Comparison of ENCODE assay signal across 8 cellular contexts in the genomic region with DNA sequence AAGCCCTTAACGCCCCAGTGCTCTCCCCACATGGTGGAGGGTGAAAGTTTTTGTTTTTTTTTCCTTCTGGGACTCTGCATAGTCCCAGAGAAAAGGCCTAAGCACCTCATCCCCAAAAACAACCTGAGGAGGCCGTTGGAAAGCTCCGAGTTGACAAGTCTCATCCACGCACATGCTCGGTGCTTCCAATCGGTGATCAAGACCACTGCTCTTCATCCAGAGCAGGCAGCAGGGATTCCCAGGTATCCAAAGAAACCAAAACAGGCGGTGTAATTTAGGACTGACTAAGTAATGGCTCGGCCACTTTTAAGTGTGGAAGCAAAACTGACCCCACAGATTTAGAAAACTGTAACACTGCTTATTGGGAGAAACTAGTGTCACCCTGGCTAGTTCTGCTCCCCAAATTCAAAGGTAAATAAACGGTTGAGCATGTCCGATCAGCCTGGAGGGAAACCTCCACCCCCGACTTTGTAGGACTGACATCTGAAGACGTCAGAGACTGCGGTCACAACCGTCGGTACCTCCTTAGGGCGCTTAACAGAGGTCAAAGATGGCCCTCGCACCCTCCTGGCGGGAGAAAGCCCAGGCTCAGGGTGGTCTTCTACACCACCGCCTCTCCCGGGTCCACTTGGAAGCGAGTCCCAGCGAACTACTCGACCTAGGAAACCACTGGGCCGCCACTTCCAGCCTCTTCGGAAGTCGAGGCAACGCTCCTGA. TPM values are rescaled to one million over a fixed set of nuclear protein-coding genes. Genes with fewer than 3 reads are reported as not detected.
DNase-seq lines count a peak whose midpoint lies in the region; ATAC-seq and TF ChIP-seq lines count a peak whose summit lies in the region.

No MANE protein-coding gene starts in this region.

- peak; percentile 24 for ATAC-seq in GM19351 (IDR thresholded peaks at IDR 0.05; ENCODE audit: unreplicated experiment)
- peak; percentile 11 to 32 for ATAC-seq in naive thymus-derived CD8-positive, alpha-beta T cell

- H3K4me3 ChIP-seq in choroid plexus epithelial cell (ENCODE audit: low read depth, low read length), result peak overlapping the region; percentile 69

- H3K4me3 Mint-ChIP-seq in IgD-negative memory B cell, result peak overlapping the region; percentile 85 to 98 (median 96)
- peak overlapping the region; percentile 88 to 99 (median 96) for H3K4me3 Mint-ChIP-seq in naive thymus-derived CD8-positive, alpha-beta T cell

- DNase-seq in choroid plexus epithelial cell (ENCODE audit: low read depth) (no peak), NCI-H345 (lab: John Stamatoyannopoulos, UW) (no peak), NCI-H2081 (lab: John Stamatoyannopoulos, UW) (no peak), NCI-H446 (lab: John Stamatoyannopoulos, UW) (no peak), GM19238 (ENCODE audit: insufficient read length, low spot score) (no peak)
- no peak for DNase-seq in naive thymus-derived CD8-positive, alpha-beta T cell

- no peaks in the 10 kb centered on the region for H3K36me3 Mint-ChIP-seq in IgD-negative memory B cell
- peaks cover 0 to 24% (median 3%) of the 10 kb centered on the region in 3 donors for H3K36me3 Mint-ChIP-seq in naive thymus-derived CD8-positive, alpha-beta T cell

- peaks cover 5 to 9% (median 9%) of the 10 kb centered on the region in 3 donors for H3K4me1 Mint-ChIP-seq in IgD-negative memory B cell
- H3K4me1 Mint-ChIP-seq in naive thymus-derived CD8-positive, alpha-beta T cell, result peaks cover 7 to 22% (median 13%) of the 10 kb centered on the region in 4 donors

- H3K27ac Mint-ChIP-seq in IgD-negative memory B cell, result peak overlapping the region; percentile 80 to 96 (median 91)
- peak overlapping the region; percentile 94 to 100 (median 99) for H3K27ac Mint-ChIP-seq in naive thymus-derived CD8-positive, alpha-beta T cell

- POLR2A ChIA-PET in naive thymus-derived CD8-positive, alpha-beta T cell (lab: Charles Lee), result interaction anchor here (0.5 to 2.4 kb wide), 10 partner anchors 9 to 660 kb away, joined by 3 to 6 read pairs (median 4); a partner anchor contains a TSS

- TF ChIP-seq CTCF in choroid plexus epithelial cell (conservative IDR thresholded peaks at IDR 0.05; ENCODE audit: low read depth, low read length), result no peak

- H3K9me3 Mint-ChIP-seq in IgD-negative memory B cell, result no peaks in the 10 kb centered on the region
- no peaks in the 10 kb centered on the region for H3K9me3 Mint-ChIP-seq in naive thymus-derived CD8-positive, alpha-beta T cell

- no peaks in the 10 kb centered on the region for H3K27me3 Mint-ChIP-seq in IgD-negative memory B cell
- no peaks in the 10 kb centered on the region for H3K27me3 Mint-ChIP-seq in naive thymus-derived CD8-positive, alpha-beta T cell

RNA-seq across cellular contexts. Expression of a gene that starts 1.0 kb away (rescaled TPM):
- polyA plus RNA-seq in IgD-negative memory B cell, result 6.7 TPM
- 10 to 100 TPM; 18.7 to 20.4 TPM for total RNA-seq in naive thymus-derived CD8-positive, alpha-beta T cell
- polyA plus RNA-seq in naive thymus-derived CD8-positive, alpha-beta T cell, result 1 to 10 TPM; 1.6 to 2.7 (median 2.4) TPM

RNA-seq across cellular contexts. Expression of a gene that starts 8.3 kb away (rescaled TPM):
- 12.4 TPM for polyA plus RNA-seq in IgD-negative memory B cell
- total RNA-seq in naive thymus-derived CD8-positive, alpha-beta T cell, result 10 to 100 TPM; 24.8 to 28.0 TPM
- 10 to 100 TPM in 2 of 3 donors, 1 to 10 TPM in 1; 8.3 to 16.2 (median 12.8) TPM for polyA plus RNA-seq in naive thymus-derived CD8-positive, alpha-beta T cell

RNA-seq across cellular contexts. Expression of a gene that starts 23.7 kb away (rescaled TPM):
- 1.6 TPM for polyA plus RNA-seq in IgD-negative memory B cell
- 10 to 100 TPM; 11.4 to 12.9 TPM for total RNA-seq in naive thymus-derived CD8-positive, alpha-beta T cell
- polyA plus RNA-seq in naive thymus-derived CD8-positive, alpha-beta T cell, result 1 to 10 TPM; 1.4 to 2.6 (median 1.8) TPM

RNA-seq across cellular contexts. Expression of a gene that starts 35.2 kb away (rescaled TPM):
- polyA plus RNA-seq in IgD-negative memory B cell, result 0.53 TPM
- 10 to 100 TPM in 1 of 2 experiments, 1 to 10 TPM in 1; 10.0 to 10.6 TPM for total RNA-seq in naive thymus-derived CD8-positive, alpha-beta T cell
- polyA plus RNA-seq in naive thymus-derived CD8-positive, alpha-beta T cell, result 1 to 10 TPM; 1.0 to 3.1 (median 2.0) TPM

RNA-seq across cellular contexts. Expression of a gene that starts 36.6 kb away (rescaled TPM):
- polyA plus RNA-seq in IgD-negative memory B cell, result 10.3 TPM
- 10 to 100 TPM; 16.6 to 19.9 TPM for total RNA-seq in naive thymus-derived CD8-positive, alpha-beta T cell
- polyA plus RNA-seq in naive thymus-derived CD8-positive, alpha-beta T cell, result 10 to 100 TPM; 24.5 to 39.2 (median 31.1) TPM
